ENCODE assay signal across 22 cellular contexts in the genomic region with DNA sequence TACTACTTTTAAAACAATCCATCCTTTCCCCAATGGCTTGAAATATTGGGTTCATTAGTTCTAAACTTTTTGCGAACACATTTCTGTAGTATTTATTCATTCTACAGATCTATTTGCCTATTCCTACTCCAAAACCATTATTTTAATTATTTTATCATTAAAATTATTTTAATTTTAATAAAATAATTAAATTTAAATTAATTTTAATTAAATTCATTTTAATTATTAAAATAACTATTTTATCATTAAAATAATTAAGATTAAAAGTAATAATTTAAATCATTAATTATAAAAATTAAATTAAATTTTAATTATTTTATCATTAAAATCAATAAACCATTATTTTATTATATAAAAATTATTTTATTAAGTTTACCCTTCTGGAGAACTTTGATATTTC.
"Had no signal": no experiment of that assay in that cellular context is flagged by ENCODE, and none has a peak within 500 bp of the region (broad histone marks: within the 10 kb centered on the region; RNA-seq: fewer than 3 reads in every experiment).

No MANE protein-coding gene starts in this region.

- H3K27ac ChIP-seq: colonic mucosa, esophagus squamous epithelium, ovary, right atrium auricular region, sigmoid colon, spleen, thoracic aorta, tibial nerve, upper lobe of left lung had no signal

- H3K4me3 ChIP-seq: colonic mucosa, esophagus squamous epithelium, lung, ovary, right atrium auricular region, sigmoid colon, spleen, thoracic aorta, tibial nerve, upper lobe of left lung had no signal

- H3K4me1 ChIP-seq: colonic mucosa, esophagus squamous epithelium, right atrium auricular region, sigmoid colon, upper lobe of left lung had no signal

- FAIRE-seq: keratinocyte, urothelium cell line had no signal

- ATAC-seq: left lobe of liver; natural killer cell; stimulated activated memory B cell treated with anti-CD40 and anti-IgM and Interleukin-4, amounts not matched to agents 10 μg/mL and 1 μg/mL and 100 μg/mL, for 72 hours had no signal

- H3K36me3 ChIP-seq: colonic mucosa, ovary had no signal

- H3K27me3 ChIP-seq: colonic mucosa, esophagus squamous epithelium, ovary, right atrium auricular region, sigmoid colon, spleen, tibial nerve, upper lobe of left lung had no signal

- H3K9me3 ChIP-seq: colonic mucosa, esophagus squamous epithelium, ovary, right atrium auricular region, sigmoid colon, spleen, thoracic aorta, tibial nerve, upper lobe of left lung had no signal

- DNase-seq: colonic mucosa; effector memory CD4-positive, alpha-beta T cell; erythroblast; esophagus squamous epithelium; foreskin melanocyte; hypothalamus; immature natural killer cell; natural killer cell; occipital lobe; ovary; sigmoid colon; spleen; stimulated activated CD4-positive, alpha-beta T cell treated with anti-CD3 and anti-CD28 coated beads, Interleukin-4, amount 100 ng/mL, for 4 hours; upper lobe of left lung had no signal
